In genomic region chr2:241112592-241112991, GRCh38 we compare ENCODE assay signal across 15 cellular contexts. TPM values are rescaled to one million over a fixed set of nuclear protein-coding genes. Genes with fewer than 3 reads are reported as not detected.
DNase-seq lines count a peak whose midpoint lies in the region; ATAC-seq and TF ChIP-seq lines count a peak whose summit lies in the region.
"Had no signal": no experiment of that assay in that cellular context is flagged by ENCODE, and none has a peak within 500 bp of the region (broad histone marks: within the 10 kb centered on the region; RNA-seq: fewer than 3 reads in every experiment).

No MANE protein-coding gene starts in this region.

- no peaks in the 10 kb centered on the region for H3K9me3 Mint-ChIP-seq in activated CD8-positive, alpha-beta T cell treated with anti-CD3 and anti-CD28 coated beads for 36 hours
- H3K9me3 Mint-ChIP-seq in effector memory CD8-positive, alpha-beta T cell = no peaks in the 10 kb centered on the region
- no peaks in the 10 kb centered on the region for H3K9me3 Mint-ChIP-seq in stimulated activated naive CD8-positive, alpha-beta T cell treated with anti-CD3 and anti-CD28 coated beads, Interleukin-15, Interleukin-2, amounts not matched to agents 100 ng/mL and 50 ng/mL, for 24 hours

- DNase-seq in activated naive CD4-positive, alpha-beta T cell treated with Interleukin-2 at 50 U/mL for 16 hours = peak; percentile 30
- no peak for DNase-seq in activated naive CD4-positive, alpha-beta T cell (lab: John Stamatoyannopoulos, UW)
- peak; percentile 85 for DNase-seq in activated CD8-positive, alpha-beta T cell treated with anti-CD3 and anti-CD28 coated beads for 36 hours
- DNase-seq in effector memory CD8-positive, alpha-beta T cell = peak in 2 of 3 experiments; percentile 6 to 25
- no peak for DNase-seq in colonic mucosa
- DNase-seq: DMS79, heart left ventricle, NCI-H1092 treated with DMSO at 0.1 percent for 48 hours, NCI-H510A, occipital lobe, thyroid gland had no signal

- CTCF ChIA-PET in activated CD8-positive, alpha-beta T cell treated with anti-CD3 and anti-CD28 coated beads for 36 hours (lab: Charles Lee) = interaction anchor here (1.4 to 2.0 kb wide), 3 partner anchors 10 to 34 kb away, joined by 5 read pairs; partner anchors contain the start of gene MTERF4

- no peaks in the 10 kb centered on the region for H3K27me3 ChIP-seq in colonic mucosa
- H3K27me3 ChIP-seq: heart left ventricle, thyroid gland had no signal

- no peak overlapping the region for H3K9ac ChIP-seq in colonic mucosa (ENCODE audit: low read depth in 2 of 2, low read length in 2 of 2)

- intact Hi-C loops in activated CD8-positive, alpha-beta T cell treated with anti-CD3 and anti-CD28 coated beads for 36 hours (cut with micrococcal nuclease) = no loop called here
- intact Hi-C loops in colonic mucosa (cut with DNase I) = no loop called here

- peak overlapping the region; percentile 93 for H3K27ac Mint-ChIP-seq in activated CD8-positive, alpha-beta T cell treated with anti-CD3 and anti-CD28 coated beads for 36 hours
- peak overlapping the region; percentile 55 to 94 for H3K27ac Mint-ChIP-seq in effector memory CD8-positive, alpha-beta T cell
- H3K27ac Mint-ChIP-seq in stimulated activated naive CD8-positive, alpha-beta T cell treated with anti-CD3 and anti-CD28 coated beads, Interleukin-15, Interleukin-2, amounts not matched to agents 100 ng/mL and 50 ng/mL, for 24 hours = peak overlapping the region; percentile 95

- peaks cover 45% of the 10 kb centered on the region for H3K36me3 Mint-ChIP-seq in activated CD8-positive, alpha-beta T cell treated with anti-CD3 and anti-CD28 coated beads for 36 hours (ENCODE audit: low read depth)
- H3K36me3 Mint-ChIP-seq in effector memory CD8-positive, alpha-beta T cell (ENCODE audit: insufficient read depth) = peaks cover 7% of the 10 kb centered on the region
- H3K36me3 Mint-ChIP-seq in stimulated activated naive CD8-positive, alpha-beta T cell treated with anti-CD3 and anti-CD28 coated beads, Interleukin-15, Interleukin-2, amounts not matched to agents 100 ng/mL and 50 ng/mL, for 24 hours (ENCODE audit: low read depth) = peaks cover 58% of the 10 kb centered on the region

- H3K4me1 Mint-ChIP-seq in activated CD8-positive, alpha-beta T cell treated with anti-CD3 and anti-CD28 coated beads for 36 hours (ENCODE audit: low read depth) = peaks cover 42% of the 10 kb centered on the region
- peaks cover 28 to 50% of the 10 kb centered on the region in 2 donors for H3K4me1 Mint-ChIP-seq in effector memory CD8-positive, alpha-beta T cell (ENCODE audit: low read depth in 2 of 2)
- H3K4me1 Mint-ChIP-seq in stimulated activated naive CD8-positive, alpha-beta T cell treated with anti-CD3 and anti-CD28 coated beads, Interleukin-15, Interleukin-2, amounts not matched to agents 100 ng/mL and 50 ng/mL, for 24 hours (ENCODE audit: low read depth) = peaks cover 54% of the 10 kb centered on the region

- H3K27ac ChIP-seq in colonic mucosa = no peak overlapping the region
- H3K27ac ChIP-seq: heart left ventricle, RWPE1, thyroid gland had no signal

- H3K4me3 ChIP-seq in colonic mucosa = no peak overlapping the region
- H3K4me3 ChIP-seq: heart left ventricle, thyroid gland had no signal

- no peaks in the 10 kb centered on the region for H3K4me1 ChIP-seq in colonic mucosa
- H3K4me1 ChIP-seq: heart left ventricle, thyroid gland had no signal

- no peak for TF ChIP-seq CTCF in activated CD8-positive, alpha-beta T cell treated with anti-CD3 and anti-CD28 coated beads for 36 hours (IDR thresholded peaks at IDR 0.05)
- no peak for TF ChIP-seq CTCF in colonic mucosa (IDR thresholded peaks at IDR 0.05)

- POLR2A ChIA-PET in activated CD8-positive, alpha-beta T cell treated with anti-CD3 and anti-CD28 coated beads for 36 hours (lab: Charles Lee) = interaction anchor here (0.8 to 4.7 kb wide), 6 partner anchors 9 to 103 kb away, joined by 3 to 38 read pairs (median 6); partner anchors contain the start of genes MTERF4 and PASK

- no peaks in the 10 kb centered on the region for H3K27me3 Mint-ChIP-seq in activated CD8-positive, alpha-beta T cell treated with anti-CD3 and anti-CD28 coated beads for 36 hours
- no peaks in the 10 kb centered on the region for H3K27me3 Mint-ChIP-seq in effector memory CD8-positive, alpha-beta T cell
- H3K27me3 Mint-ChIP-seq in stimulated activated naive CD8-positive, alpha-beta T cell treated with anti-CD3 and anti-CD28 coated beads, Interleukin-15, Interleukin-2, amounts not matched to agents 100 ng/mL and 50 ng/mL, for 24 hours = no peaks in the 10 kb centered on the region

- peak overlapping the region; percentile 81 for H3K4me3 Mint-ChIP-seq in activated CD8-positive, alpha-beta T cell treated with anti-CD3 and anti-CD28 coated beads for 36 hours
- peak overlapping the region; percentile 81 for H3K4me3 Mint-ChIP-seq in effector memory CD8-positive, alpha-beta T cell
- peak overlapping the region; percentile 79 for H3K4me3 Mint-ChIP-seq in stimulated activated naive CD8-positive, alpha-beta T cell treated with anti-CD3 and anti-CD28 coated beads, Interleukin-15, Interleukin-2, amounts not matched to agents 100 ng/mL and 50 ng/mL, for 24 hours

- no peaks in the 10 kb centered on the region for H3K36me3 ChIP-seq in colonic mucosa
- H3K36me3 ChIP-seq: thyroid gland had no signal

- peak; percentile 51 for ATAC-seq in activated CD8-positive, alpha-beta T cell treated with anti-CD3 and anti-CD28 coated beads for 36 hours
- ATAC-seq in effector memory CD8-positive, alpha-beta T cell (replicated peaks) = peak; percentile 51
- ATAC-seq in HG03565 (IDR thresholded peaks at IDR 0.05; ENCODE audit: unreplicated experiment) (no peak), GM18517 (IDR thresholded peaks at IDR 0.05; ENCODE audit: unreplicated experiment) (no peak)
- ATAC-seq: heart left ventricle had no signal

- H3K9me3 ChIP-seq in colonic mucosa = no peaks in the 10 kb centered on the region
- H3K9me3 ChIP-seq: heart left ventricle, thyroid gland had no signal

RNA-seq across cellular contexts. Expression of gene MTERF4, which starts 10.5 kb away (rescaled TPM):
- 10 to 100 TPM; 33.2 to 36.6 TPM for total RNA-seq in activated CD8-positive, alpha-beta T cell treated with anti-CD3 and anti-CD28 coated beads for 36 hours
- total RNA-seq in colonic mucosa = 10 to 100 TPM; 20.2 to 25.5 TPM

RNA-seq across cellular contexts. Expression of gene PASK, which starts 36.7 kb away (rescaled TPM):
- 10 to 100 TPM; 71.3 to 74.8 TPM for total RNA-seq in activated CD8-positive, alpha-beta T cell treated with anti-CD3 and anti-CD28 coated beads for 36 hours
- 10 to 100 TPM in 1 of 2 donors, 1 to 10 TPM in 1; 5.6 to 39.2 TPM for total RNA-seq in colonic mucosa

RNA-seq across cellular contexts. Expression of gene PPP1R7, which starts 37.7 kb away (rescaled TPM):
- total RNA-seq in activated CD8-positive, alpha-beta T cell treated with anti-CD3 and anti-CD28 coated beads for 36 hours = 10 to 100 TPM; 82.9 to 88.7 TPM
- total RNA-seq in colonic mucosa = 10 to 100 TPM; 74.7 to 77.8 TPM

Comparison
In these comparisons a context has a peak if more than half of its experiments do, and no peak if none do; other contexts are left out.
1. DNase-seq: peak in activated naive CD4-positive, alpha-beta T cell treated with Interleukin-2 at 50 U/mL for 16 hours (single experiment), activated CD8-positive, alpha-beta T cell treated with anti-CD3 and anti-CD28 coated beads for 36 hours (single experiment) and effector memory CD8-positive, alpha-beta T cell (2 of 3); none in activated naive CD4-positive, alpha-beta T cell (0 of 4) and colonic mucosa (single experiment).
2. ATAC-seq: peak in activated CD8-positive, alpha-beta T cell treated with anti-CD3 and anti-CD28 coated beads for 36 hours (single experiment) and effector memory CD8-positive, alpha-beta T cell (single experiment); none in HG03565 (single experiment) and GM18517 (single experiment).
3. Peak in every context shown above with its lines, with median percentiles within 50 percentile points of each other: H3K27ac Mint-ChIP-seq and H3K4me3 Mint-ChIP-seq.